12 cellular contexts compared by ENCODE assay signal in genomic region chr2:1715184-1716012, GRCh38. TPM values are rescaled to one million over a fixed set of nuclear protein-coding genes. Genes with fewer than 3 reads are reported as not detected.
DNase-seq lines count a peak whose midpoint lies in the region; ATAC-seq and TF ChIP-seq lines count a peak whose summit lies in the region.
"Had no signal": no experiment of that assay in that cellular context is flagged by ENCODE, and none has a peak within 500 bp of the region (broad histone marks: within the 10 kb centered on the region; RNA-seq: fewer than 3 reads in every experiment).

No MANE protein-coding gene starts in this region.

- TF ChIP-seq CTCF in left ventricle myocardium inferior (IDR thresholded peaks at IDR 0.05; ENCODE audit: borderline replicate concordance) (no peak), gastrocnemius medialis (IDR thresholded peaks at IDR 0.05 in 4 of 5, conservative IDR thresholded peaks at IDR 0.05 in 1 of 5) (no peak)

- H3K4me3 ChIP-seq in H7 (ENCODE audit: insufficient read depth, low read depth, low read length) (no peak overlapping the region), SK-N-MC (peak overlapping the region; percentile 67), left ventricle myocardium inferior (peak overlapping the region; percentile 12), gastrocnemius medialis (no peak overlapping the region)

- H3K4me1 ChIP-seq in left ventricle myocardium inferior (peaks cover 70% of the 10 kb centered on the region), gastrocnemius medialis (peaks cover 28 to 36% of the 10 kb centered on the region in 2 donors)

- H3K36me3 ChIP-seq in H7 (replicated peaks; ENCODE audit: control insufficient read depth, insufficient read depth, low read length) (no peaks in the 10 kb centered on the region), SK-N-MC (ENCODE audit: insufficient read depth, low read length) (no peaks in the 10 kb centered on the region), left ventricle myocardium inferior (no peaks in the 10 kb centered on the region), gastrocnemius medialis (no peaks in the 10 kb centered on the region)

- H3K27ac ChIP-seq in SK-N-MC, result peak overlapping the region; percentile 75
- peak overlapping the region; percentile 79 for H3K27ac ChIP-seq in left ventricle myocardium inferior (replicated peaks)
- H3K27ac ChIP-seq in gastrocnemius medialis, result peak overlapping the region; percentile 60 to 73 (median 66)

- DNase-seq in H7 (peak; percentile 35), SK-N-MC (ENCODE audit: low read depth, low spot score) (no peak), left ventricle myocardium inferior (no peak), gastrocnemius medialis (no peak), left colon (no peak)
- no peak for DNase-seq in stimulated activated CD4-positive, alpha-beta T cell treated with anti-CD3 and anti-CD28 coated beads, Interleukin-15, amount 100 ng/mL, for 24 hours
- DNase-seq in activated CD4-positive, alpha-beta T cell treated with anti-CD3 and anti-CD28 coated beads, Interleukin-2, amount 50 U/mL, for 48 hours, result no peak
- DNase-seq: Calu3; NCI-H1417 treated with DMSO at 0.1 percent for 48 hours; RPMI8226; stimulated activated CD4-positive, alpha-beta T cell treated with anti-CD3 and anti-CD28 coated beads, Interleukin-2, amount 100 ng/mL, for 24 hours had no signal

- no peaks in the 10 kb centered on the region for H3K9me3 ChIP-seq in SK-N-MC (ENCODE audit: low read depth, low read length)
- H3K9me3 ChIP-seq in left ventricle myocardium inferior (replicated peaks), result no peaks in the 10 kb centered on the region
- H3K9me3 ChIP-seq in gastrocnemius medialis, result no peaks in the 10 kb centered on the region

- H3K27me3 ChIP-seq in H7 (ENCODE audit: control insufficient read depth, insufficient read depth, low read length) (no peaks in the 10 kb centered on the region), left ventricle myocardium inferior (ENCODE audit: low read depth) (no peaks in the 10 kb centered on the region), gastrocnemius medialis (peaks cover 0 to 7% (median 0%) of the 10 kb centered on the region in 3 donors)

- in situ Hi-C loops in gastrocnemius medialis (cut with MboI; ENCODE audit: low sequenced_read_pairs in 4 of 4), result no loop called here

- ATAC-seq in gastrocnemius medialis, result peak in 1 of 2 donors; percentile 42
- no peak for ATAC-seq in left colon
- no peak for ATAC-seq in HG02884 (IDR thresholded peaks at IDR 0.05; ENCODE audit: unreplicated experiment)

- intact Hi-C loops in left ventricle myocardium inferior (cut with micrococcal nuclease), result no loop called here
- intact Hi-C loops in gastrocnemius medialis (cut with DNase I; ENCODE audit: low total_unique reads), result no loop called here
- intact Hi-C loops in left colon (cut with DNase I, micrococcal nuclease), result no loop called here

- peak overlapping the region; percentile 52 for H3K9ac ChIP-seq in SK-N-MC (ENCODE audit: insufficient read length)

- no peak for TF ChIP-seq POLR2A in gastrocnemius medialis (IDR thresholded peaks at IDR 0.05)

RNA-seq across cellular contexts. Expression of gene PXDN, which starts 28.9 kb away (rescaled TPM):
- 102 and 124 TPM in 2 replicates for total RNA-seq in H7 (2014; rRNA removed; shearing (Covaris generic))
- total RNA-seq in left ventricle myocardium inferior (15.7 TPM), gastrocnemius medialis (10 to 100 TPM in 2 of 4 donors, 1 to 10 TPM in 2; 7.8 to 13.4 (median 10.3) TPM), left colon (10 to 100 TPM; 11.6 to 13.3 TPM)
- total RNA-seq: Calu3 had no signal

Comparison
In these comparisons a context has a peak if more than half of its experiments do, and no peak if none do; other contexts are left out.
1. H3K4me3 ChIP-seq: peak in SK-N-MC (single experiment) and left ventricle myocardium inferior (single experiment); none in H7 (single experiment) and gastrocnemius medialis (0 of 4).
2. Peak in every context shown above with its lines, with median percentiles within 50 percentile points of each other: H3K27ac ChIP-seq.